ENCODE assay signal across 3 cellular contexts in genomic region chr7:33979807-33980355, GRCh38.
A peak's percentile ranks its signal among the peaks of the same experiment; 100 is the strongest.
TF ChIP-seq lines count a peak whose summit lies in the region.

No MANE protein-coding gene starts in this region.

TF ChIP-seq in A549, 52 proteins besides CTCF, POLR2A, EP300 and RAD21 (continued from another document):
- TF ChIP-seq E2F6 (IDR thresholded peaks at IDR 0.05; ENCODE audit: borderline replicate concordance, low read depth) (0 out of 2 replicates have a peak, but pooled peaks have one; percentile 63), CBX2 (IDR thresholded peaks at IDR 0.05; ENCODE audit: borderline replicate concordance, low read depth) (no peak), GATA3 (IDR thresholded peaks at IDR 0.05; ENCODE audit: borderline replicate concordance) (peak; percentile 98), BHLHE40 (IDR thresholded peaks at IDR 0.05; ENCODE audit: low read depth, low read length) (peak; percentile 71), ZNF302 (CRISPR knock-in tag; IDR thresholded peaks at IDR 0.05) (no peak), MAX (IDR thresholded peaks at IDR 0.05) (peak; percentile 90), MYC (IDR thresholded peaks at IDR 0.05; ENCODE audit: borderline replicate concordance, low read length) (no peak), JUNB (IDR thresholded peaks at IDR 0.05) (peak; percentile 100), KDM5A (IDR thresholded peaks at IDR 0.05) (no peak), SMC3 (IDR thresholded peaks at IDR 0.05) (peak; percentile 40; the same call in 2 of the 3 replicates), PBX3 (IDR thresholded peaks at IDR 0.05) (peak; percentile 73; the same call in 1 of the 2 replicates), JUN (IDR thresholded peaks at IDR 0.05) (peak; percentile 98; a peak in 4 of 5 replicates), BCL3 (IDR thresholded peaks at IDR 0.05) (peak; percentile 97; the same call in 2 of the 3 replicates), CEBPB (IDR thresholded peaks at IDR 0.05) (peak; percentile 95 to 98), FOSL2 (IDR thresholded peaks at IDR 0.05) (peak; percentile 99), FOSL2 (CRISPR knock-in tag; IDR thresholded peaks at IDR 0.05) (peak; percentile 94)

TF ChIP-seq in HCT116, 20 proteins besides CTCF, POLR2A, EP300 and RAD21 (continued from another document):
- TF ChIP-seq ZBTB33 (IDR thresholded peaks at IDR 0.05; ENCODE audit: extremely low read depth, insufficient replicate concordance, low read length), result no peak
- TF ChIP-seq ELF1 (IDR thresholded peaks at IDR 0.05; ENCODE audit: borderline replicate concordance, low read depth), result no peak
- no peak for TF ChIP-seq EZH2 (IDR thresholded peaks at IDR 0.05)
- no peak for TF ChIP-seq JUND (IDR thresholded peaks at IDR 0.05)
- no peak for TF ChIP-seq SIN3A (IDR thresholded peaks at IDR 0.05; ENCODE audit: low read depth)
- TF ChIP-seq SP1 (IDR thresholded peaks at IDR 0.05; ENCODE audit: low read depth), result no peak
- no peak for TF ChIP-seq YY1 (IDR thresholded peaks at IDR 0.05; ENCODE audit: extremely low read depth, insufficient replicate concordance, low read depth, low read length)
- no peak for TF ChIP-seq SRF (IDR thresholded peaks at IDR 0.05; ENCODE audit: low read depth)
- TF ChIP-seq CEBPB (IDR thresholded peaks at IDR 0.05; ENCODE audit: low read depth), result no peak

TF ChIP-seq in GM23338, 12 proteins besides CTCF, POLR2A, EP300 and RAD21 (continued from another document):
- TF ChIP-seq ZNF462 (CRISPR knock-in tag; IDR thresholded peaks at IDR 0.05) (no peak), ETS1 (IDR thresholded peaks at IDR 0.05) (no peak), EZH2 (IDR thresholded peaks at IDR 0.05; ENCODE audit: low read depth, unreplicated experiment) (no peak), REST (IDR thresholded peaks at IDR 0.05; ENCODE audit: unreplicated experiment) (no peak), CREB1 (CRISPR knock-in tag; IDR thresholded peaks at IDR 0.05; ENCODE audit: low read depth) (no peak), EZH2phosphoT487 (IDR thresholded peaks at IDR 0.05; ENCODE audit: unreplicated experiment) (no peak), ZNF331 (CRISPR knock-in tag; IDR thresholded peaks at IDR 0.05; ENCODE audit: low read depth) (no peak), POLR2AphosphoS5 (IDR thresholded peaks at IDR 0.05; ENCODE audit: low read depth) (no peak)
